Comparison of ENCODE assay signal across 31 cellular contexts in the genomic region with DNA sequence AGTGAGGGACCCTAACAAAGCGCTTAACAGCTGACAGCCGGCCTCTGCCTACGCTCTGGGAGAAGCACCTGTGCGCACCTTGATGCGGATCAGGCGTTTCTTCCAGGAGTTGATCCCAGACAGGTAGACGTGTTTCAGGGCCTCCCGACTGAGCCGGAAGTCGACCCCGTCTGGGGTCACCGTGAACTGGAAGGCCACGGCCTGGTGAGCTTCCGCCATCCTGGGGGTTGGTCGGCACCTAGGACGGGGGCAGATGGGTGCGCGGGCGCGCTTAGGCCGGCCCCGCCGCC. TPM values are rescaled to one million over a fixed set of nuclear protein-coding genes. Genes with fewer than 3 reads are reported as not detected.
A peak's percentile ranks its signal among the peaks of the same experiment; 100 is the strongest.
DNase-seq lines count a peak whose midpoint lies in the region; ATAC-seq and TF ChIP-seq lines count a peak whose summit lies in the region.
"Had no signal": no experiment of that assay in that cellular context is flagged by ENCODE, and none has a peak within 500 bp of the region (broad histone marks: within the 10 kb centered on the region; RNA-seq: fewer than 3 reads in every experiment).

No MANE protein-coding gene starts in this region.

- peak overlapping the region; percentile 80 for H3K27ac Mint-ChIP-seq in activated naive CD8-positive, alpha-beta T cell treated with anti-CD3 and anti-CD28 coated beads, Interleukin-2, amount 10 ng/mL, durations not matched to agents 7 days and 5 days
- no peak overlapping the region for H3K27ac Mint-ChIP-seq in activated naive CD8-positive, alpha-beta T cell treated with anti-CD3 and anti-CD28 coated beads for 36 hours
- no peak overlapping the region for H3K27ac Mint-ChIP-seq in endothelial cell (ENCODE audit: unreplicated experiment)
- H3K27ac Mint-ChIP-seq: activated naive CD4-positive, alpha-beta T cell treated with anti-CD3 and anti-CD28 coated beads for 36 hours; activated T-cell treated with anti-CD3 and anti-CD28 coated beads, Interleukin-2, amount 50 U/mL, for 72 hours; effector memory CD8-positive, alpha-beta T cell; memory B cell; T-cell; type B pancreatic cell had no signal

- 82% methylated on average over 4 of the region's 23 CpGs for WGBS in prostate gland

- POLR2A ChIA-PET in activated naive CD8-positive, alpha-beta T cell treated with anti-CD3 and anti-CD28 coated beads, Interleukin-2, amount 10 ng/mL, durations not matched to agents 7 days and 5 days (lab: Charles Lee) = interaction anchor here (0.6 to 9.8 kb wide), 11 partner anchors 11 to 208 kb away, joined by 3 to 93 read pairs (median 5); partner anchors contain the start of genes SCO2, SYCE3 and TYMP

- TF ChIP-seq POLR2A in gastrocnemius medialis (IDR thresholded peaks at IDR 0.05) (no peak), prostate gland (IDR thresholded peaks at IDR 0.05) (no peak)

- H3K36me3 Mint-ChIP-seq in activated naive CD8-positive, alpha-beta T cell treated with anti-CD3 and anti-CD28 coated beads, Interleukin-2, amount 10 ng/mL, durations not matched to agents 7 days and 5 days = peaks cover 21% of the 10 kb centered on the region
- H3K36me3 Mint-ChIP-seq in activated naive CD8-positive, alpha-beta T cell treated with anti-CD3 and anti-CD28 coated beads for 36 hours = peaks cover 18% of the 10 kb centered on the region
- H3K36me3 Mint-ChIP-seq in endothelial cell (ENCODE audit: low read depth, unreplicated experiment) = peaks cover 4% of the 10 kb centered on the region

- intact Hi-C loops in gastrocnemius medialis (cut with DNase I; ENCODE audit: low total_unique reads) (no loop called here), prostate gland (cut with DNase I) (no loop called here)

- DNase-seq in activated naive CD8-positive, alpha-beta T cell treated with anti-CD3 and anti-CD28 coated beads, Interleukin-2, amount 10 ng/mL, durations not matched to agents 7 days and 5 days = no peak
- no peak for DNase-seq in activated naive CD8-positive, alpha-beta T cell treated with anti-CD3 and anti-CD28 coated beads for 36 hours
- peak; percentile 28 for DNase-seq in D341Med (ENCODE audit: low spot score)
- DNase-seq in endothelial cell (ENCODE audit: low spot score) = no peak
- no peak for DNase-seq in gastrocnemius medialis
- no peak for DNase-seq in prostate gland (ENCODE audit: low spot score)
- DNase-seq in NK-92 treated with Interleukin-12 subunit alpha and Interleukin-12 subunit beta, amount 100 ng/mL, for 24 hours (lab: John Stamatoyannopoulos, UW) = no peak
- DNase-seq: activated naive CD4-positive, alpha-beta T cell treated with anti-CD3 and anti-CD28 coated beads for 36 hours; activated T-cell treated with anti-CD3 and anti-CD28 coated beads, Interleukin-2, amount 50 U/mL, for 72 hours; effector memory CD8-positive, alpha-beta T cell; foreskin fibroblast; KG1; MG63; NCI-H1105 treated with DMSO at 0.1 percent for 48 hours; NCI-H2029; NCI-H2227 treated with DMSO at 0.1 percent for 48 hours; NCI-H69; stimulated activated CD4-positive, alpha-beta T cell treated with anti-CD3 and anti-CD28 coated beads, Interleukin-2, amount 100 ng/mL, for 24 hours; T-cell had no signal

- H3K4me3 ChIP-seq in gastrocnemius medialis (peak overlapping the region; percentile 62 to 81 (median 64)), prostate gland (no peak overlapping the region)
- H3K4me3 ChIP-seq: BLaER1, cardiac muscle cell, hepatocyte, MG63, SJSA1, smooth muscle cell had no signal

- in situ Hi-C loops in gastrocnemius medialis (cut with MboI; ENCODE audit: low sequenced_read_pairs in 4 of 4) = no loop called here

- peaks cover 18% of the 10 kb centered on the region for H3K4me1 Mint-ChIP-seq in activated naive CD8-positive, alpha-beta T cell treated with anti-CD3 and anti-CD28 coated beads, Interleukin-2, amount 10 ng/mL, durations not matched to agents 7 days and 5 days
- H3K4me1 Mint-ChIP-seq in activated naive CD8-positive, alpha-beta T cell treated with anti-CD3 and anti-CD28 coated beads for 36 hours = peaks cover 20% of the 10 kb centered on the region
- H3K4me1 Mint-ChIP-seq in endothelial cell (ENCODE audit: unreplicated experiment) = no peaks in the 10 kb centered on the region

- H3K4me3 Mint-ChIP-seq in activated naive CD8-positive, alpha-beta T cell treated with anti-CD3 and anti-CD28 coated beads, Interleukin-2, amount 10 ng/mL, durations not matched to agents 7 days and 5 days = peak overlapping the region; percentile 58
- no peak overlapping the region for H3K4me3 Mint-ChIP-seq in activated naive CD8-positive, alpha-beta T cell treated with anti-CD3 and anti-CD28 coated beads for 36 hours
- peak overlapping the region; percentile 51 for H3K4me3 Mint-ChIP-seq in endothelial cell (ENCODE audit: unreplicated experiment)
- H3K4me3 Mint-ChIP-seq: activated naive CD4-positive, alpha-beta T cell treated with anti-CD3 and anti-CD28 coated beads for 36 hours; effector memory CD8-positive, alpha-beta T cell; memory B cell; type B pancreatic cell had no signal

- no peaks in the 10 kb centered on the region for H3K9me3 Mint-ChIP-seq in activated naive CD8-positive, alpha-beta T cell treated with anti-CD3 and anti-CD28 coated beads, Interleukin-2, amount 10 ng/mL, durations not matched to agents 7 days and 5 days
- H3K9me3 Mint-ChIP-seq in activated naive CD8-positive, alpha-beta T cell treated with anti-CD3 and anti-CD28 coated beads for 36 hours = no peaks in the 10 kb centered on the region
- H3K9me3 Mint-ChIP-seq in endothelial cell (ENCODE audit: unreplicated experiment) = no peaks in the 10 kb centered on the region
- H3K9me3 Mint-ChIP-seq: activated naive CD4-positive, alpha-beta T cell treated with anti-CD3 and anti-CD28 coated beads for 36 hours; activated T-cell treated with anti-CD3 and anti-CD28 coated beads, Interleukin-2, amount 50 U/mL, for 72 hours; effector memory CD8-positive, alpha-beta T cell; memory B cell; T-cell; type B pancreatic cell had no signal

- H3K27ac ChIP-seq in gastrocnemius medialis = peak overlapping the region; percentile 89 to 98 (median 96)
- no peak overlapping the region for H3K27ac ChIP-seq in prostate gland
- H3K27ac ChIP-seq: ascending aorta, BLaER1, coronary artery, hepatocyte, neutrophil, SJSA1 had no signal

- H3K27me3 ChIP-seq in gastrocnemius medialis (no peaks in the 10 kb centered on the region), prostate gland (replicated peaks; ENCODE audit: insufficient read depth) (no peaks in the 10 kb centered on the region)
- H3K27me3 ChIP-seq: BLaER1, cardiac muscle cell, hepatocyte, MG63, Peyer's patch, SJSA1 had no signal

- ATAC-seq in activated naive CD8-positive, alpha-beta T cell treated with anti-CD3 and anti-CD28 coated beads, Interleukin-2, amount 10 ng/mL, durations not matched to agents 7 days and 5 days (ENCODE audit: low read depth) = no peak
- no peak for ATAC-seq in gastrocnemius medialis
- ATAC-seq: activated T-cell treated with anti-CD3 and anti-CD28 coated beads, Interleukin-2, amount 50 U/mL, for 72 hours; effector memory CD8-positive, alpha-beta T cell; T-cell had no signal

- peaks cover 21 to 44% of the 10 kb centered on the region in 2 donors for H3K4me1 ChIP-seq in gastrocnemius medialis
- H3K4me1 ChIP-seq in prostate gland (replicated peaks) = peaks cover 8% of the 10 kb centered on the region

- H3K27me3 Mint-ChIP-seq in activated naive CD8-positive, alpha-beta T cell treated with anti-CD3 and anti-CD28 coated beads, Interleukin-2, amount 10 ng/mL, durations not matched to agents 7 days and 5 days = no peaks in the 10 kb centered on the region
- no peaks in the 10 kb centered on the region for H3K27me3 Mint-ChIP-seq in activated naive CD8-positive, alpha-beta T cell treated with anti-CD3 and anti-CD28 coated beads for 36 hours
- peaks cover 6% of the 10 kb centered on the region for H3K27me3 Mint-ChIP-seq in endothelial cell (ENCODE audit: unreplicated experiment)
- H3K27me3 Mint-ChIP-seq: effector memory CD8-positive, alpha-beta T cell; memory B cell; T-cell; type B pancreatic cell had no signal

- H3K36me3 ChIP-seq in gastrocnemius medialis = peaks cover 0 to 28% of the 10 kb centered on the region in 2 donors
- no peaks in the 10 kb centered on the region for H3K36me3 ChIP-seq in prostate gland
- H3K36me3 ChIP-seq: Peyer's patch had no signal

- TF ChIP-seq CTCF in endothelial cell (IDR thresholded peaks at IDR 0.05; ENCODE audit: unreplicated experiment) (no peak), gastrocnemius medialis (IDR thresholded peaks at IDR 0.05 in 4 of 5, conservative IDR thresholded peaks at IDR 0.05 in 1 of 5) (no peak), prostate gland (IDR thresholded peaks at IDR 0.05) (no peak)

- H3K9me3 ChIP-seq in gastrocnemius medialis = no peaks in the 10 kb centered on the region
- H3K9me3 ChIP-seq in prostate gland = no peaks in the 10 kb centered on the region
- H3K9me3 ChIP-seq: ascending aorta, BLaER1, MG63, neutrophil, Peyer's patch, SJSA1 had no signal

RNA-seq across cellular contexts. Expression of gene CPT1B, which starts 0.6 kb away (rescaled TPM):
- total RNA-seq in activated naive CD8-positive, alpha-beta T cell treated with anti-CD3 and anti-CD28 coated beads, Interleukin-2, amount 10 ng/mL, durations not matched to agents 7 days and 5 days = 10 to 100 TPM; 85.2 to 95.4 TPM
- 10 to 100 TPM; 33.6 to 33.7 TPM for total RNA-seq in activated naive CD8-positive, alpha-beta T cell treated with anti-CD3 and anti-CD28 coated beads for 36 hours
- total RNA-seq in endothelial cell (ENCODE audit: unreplicated experiment) (89.0 TPM), gastrocnemius medialis (100 to 1,000 TPM in 1 of 4 donors, 10 to 100 TPM in 3; 53.4 to 134 (median 63.7) TPM), prostate gland (10 to 100 TPM; 13.1 to 31.4 TPM)

RNA-seq across cellular contexts. Expression of gene CHKB, which starts 5.0 kb away (rescaled TPM):
- total RNA-seq in activated naive CD8-positive, alpha-beta T cell treated with anti-CD3 and anti-CD28 coated beads, Interleukin-2, amount 10 ng/mL, durations not matched to agents 7 days and 5 days = 100 to 1,000 TPM; 132 to 137 TPM
- 10 to 100 TPM; 57.3 to 60.3 TPM for total RNA-seq in activated naive CD8-positive, alpha-beta T cell treated with anti-CD3 and anti-CD28 coated beads for 36 hours
- total RNA-seq in endothelial cell (ENCODE audit: unreplicated experiment) (94.6 TPM), gastrocnemius medialis (10 to 100 TPM; 10.8 to 39.7 (median 24.4) TPM), prostate gland (100 to 1,000 TPM in 1 of 2 donors, 10 to 100 TPM in 1; 52.1 to 112 TPM)

RNA-seq across cellular contexts. Expression of gene SYCE3, which starts 14.9 kb away (rescaled TPM):
- total RNA-seq in activated naive CD8-positive, alpha-beta T cell treated with anti-CD3 and anti-CD28 coated beads, Interleukin-2, amount 10 ng/mL, durations not matched to agents 7 days and 5 days = 1 to 10 TPM in 1 of 2 experiments, under 1 TPM in 1; 0.79 to 1.1 TPM
- total RNA-seq in activated naive CD8-positive, alpha-beta T cell treated with anti-CD3 and anti-CD28 coated beads for 36 hours = 1 to 10 TPM; 1.3 to 1.9 TPM
- not detected for total RNA-seq in endothelial cell (ENCODE audit: unreplicated experiment)
- not detected for total RNA-seq in gastrocnemius medialis
- total RNA-seq in prostate gland = 10 to 100 TPM in 1 of 2 donors, not detected in 1; 10.2 TPM
- total RNA-seq: ascending aorta, cardiac muscle cell, hepatocyte, HT-29, Peyer's patch, SJSA1, smooth muscle cell, T-cell had no signal

RNA-seq across cellular contexts. Expression of gene MAPK8IP2, which starts 23.0 kb away (rescaled TPM):
- under 1 TPM; 0.28 to 0.39 TPM for total RNA-seq in activated naive CD8-positive, alpha-beta T cell treated with anti-CD3 and anti-CD28 coated beads, Interleukin-2, amount 10 ng/mL, durations not matched to agents 7 days and 5 days
- total RNA-seq in activated naive CD8-positive, alpha-beta T cell treated with anti-CD3 and anti-CD28 coated beads for 36 hours = under 1 TPM; 0.16 to 0.21 TPM
- total RNA-seq in endothelial cell (ENCODE audit: unreplicated experiment) (0.69 TPM), gastrocnemius medialis (under 1 TPM; 0.39 to 0.85 (median 0.47) TPM), prostate gland (10 to 100 TPM in 1 of 2 donors, 1 to 10 TPM in 1; 5.1 to 23.6 TPM)
- total RNA-seq: ascending aorta, HT-29 had no signal

RNA-seq across cellular contexts. Expression of gene KLHDC7B, which starts 31.9 kb away (rescaled TPM):
- 10 to 100 TPM; 18.8 to 21.9 TPM for total RNA-seq in activated naive CD8-positive, alpha-beta T cell treated with anti-CD3 and anti-CD28 coated beads, Interleukin-2, amount 10 ng/mL, durations not matched to agents 7 days and 5 days
- total RNA-seq in activated naive CD8-positive, alpha-beta T cell treated with anti-CD3 and anti-CD28 coated beads for 36 hours = 10 to 100 TPM; 15.1 to 15.9 TPM
- total RNA-seq in endothelial cell (ENCODE audit: unreplicated experiment) = not detected
- total RNA-seq in gastrocnemius medialis = not detected
- total RNA-seq in prostate gland = under 1 TPM in 1 of 2 donors, not detected in 1; 0.62 TPM
- total RNA-seq: ascending aorta, HT-29 had no signal

Comparison
In these comparisons a context has a peak if more than half of its experiments do, and no peak if none do; other contexts are left out.
1. H3K27ac ChIP-seq: peak in gastrocnemius medialis (4 of 4); none in prostate gland (0 of 2).
2. H3K4me3 ChIP-seq: peak in gastrocnemius medialis (4 of 4); none in prostate gland (0 of 2).